In genomic region chr9:36986548-36987408, GRCh38 we compare ENCODE assay signal across 1 cellular context.
TF ChIP-seq lines count a peak whose summit lies in the region.

No MANE protein-coding gene starts in this region.

TF ChIP-seq in WTC11, 78 proteins besides CTCF, POLR2A, EP300 and RAD21 (continued from another document):
- no peak for TF ChIP-seq E2F5 (CRISPR knock-in tag; IDR thresholded peaks at IDR 0.05)
